In genomic region chr3:122364508-122364907, GRCh38 we compare ENCODE assay signal across 20 cellular contexts. TPM values are rescaled to one million over a fixed set of nuclear protein-coding genes. Genes with fewer than 3 reads are reported as not detected.
DNase-seq lines count a peak whose midpoint lies in the region; ATAC-seq and FAIRE-seq lines count a peak whose summit lies in the region.
"Had no signal": no experiment of that assay in that cellular context is flagged by ENCODE, and none has a peak within 500 bp of the region (broad histone marks: within the 10 kb centered on the region; RNA-seq: fewer than 3 reads in every experiment).

No MANE protein-coding gene starts in this region.

- H3K9me3 Mint-ChIP-seq in activated naive CD8-positive, alpha-beta T cell (ENCODE audit: low read depth): no peaks in the 10 kb centered on the region
- H3K9me3 Mint-ChIP-seq in activated naive CD8-positive, alpha-beta T cell treated with anti-CD3 and anti-CD28 coated beads for 36 hours: no peaks in the 10 kb centered on the region
- no peaks in the 10 kb centered on the region for H3K9me3 Mint-ChIP-seq in T-helper 1 cell treated with Interleukin-12 subunit alpha and Interleukin-12 subunit beta and Interleukin-4 antibody, amounts not matched to agents 30 μg/mL and 1 μg/mL, for 36 hours
- H3K9me3 Mint-ChIP-seq: dendritic cell treated with granulocyte-macrophage colony-stimulating factor and Interleukin-4, amounts not matched to agents 40 ng/mL and 50 ng/mL, for 4 days; naive thymus-derived CD4-positive, alpha-beta T cell; WTC11 had no signal

- no peaks in the 10 kb centered on the region for H3K4me1 Mint-ChIP-seq in activated naive CD8-positive, alpha-beta T cell (ENCODE audit: low read depth)
- peaks cover 7% of the 10 kb centered on the region for H3K4me1 Mint-ChIP-seq in activated naive CD8-positive, alpha-beta T cell treated with anti-CD3 and anti-CD28 coated beads for 36 hours
- H3K4me1 Mint-ChIP-seq in T-helper 1 cell treated with Interleukin-12 subunit alpha and Interleukin-12 subunit beta and Interleukin-4 antibody, amounts not matched to agents 30 μg/mL and 1 μg/mL, for 36 hours (ENCODE audit: low read depth): peaks cover 26% of the 10 kb centered on the region

- ATAC-seq in GM19395 (IDR thresholded peaks at IDR 0.05; ENCODE audit: unreplicated experiment): no peak
- ATAC-seq: heart left ventricle; naive thymus-derived CD4-positive, alpha-beta T cell; SK-N-SH treated with all-trans-retinoic acid at 6 μM for 48 hours; WTC11 had no signal

- FAIRE-seq in frontal cortex (lab: Jason Lieb, UNC): no peak

- no peak for DNase-seq in activated naive CD8-positive, alpha-beta T cell treated with anti-CD3 and anti-CD28 coated beads for 36 hours
- DNase-seq in epithelial cell of prostate (ENCODE audit: low read depth, low spot score) (no peak), KG1 (lab: John Stamatoyannopoulos, UW) (no peak), frontal cortex (ENCODE audit: low spot score in 2 of 2) (no peak)
- DNase-seq: activated effector memory CD4-positive, alpha-beta T cell treated with Interleukin-2 at 50 U/mL for 16 hours; DMS 273 treated with DMSO at 0.1 percent for 48 hours; heart left ventricle; left lung; MG63; naive thymus-derived CD4-positive, alpha-beta T cell; NCI-H146; NCI-H526 had no signal

- no peak overlapping the region for H3K4me3 Mint-ChIP-seq in activated naive CD8-positive, alpha-beta T cell
- H3K4me3 Mint-ChIP-seq in activated naive CD8-positive, alpha-beta T cell treated with anti-CD3 and anti-CD28 coated beads for 36 hours: no peak overlapping the region
- H3K4me3 Mint-ChIP-seq in T-helper 1 cell treated with Interleukin-12 subunit alpha and Interleukin-12 subunit beta and Interleukin-4 antibody, amounts not matched to agents 30 μg/mL and 1 μg/mL, for 36 hours: no peak overlapping the region
- H3K4me3 Mint-ChIP-seq: dendritic cell treated with granulocyte-macrophage colony-stimulating factor and Interleukin-4, amounts not matched to agents 40 ng/mL and 50 ng/mL, for 4 days; naive thymus-derived CD4-positive, alpha-beta T cell; WTC11 had no signal

- no peaks in the 10 kb centered on the region for H3K27me3 Mint-ChIP-seq in activated naive CD8-positive, alpha-beta T cell
- no peaks in the 10 kb centered on the region for H3K27me3 Mint-ChIP-seq in activated naive CD8-positive, alpha-beta T cell treated with anti-CD3 and anti-CD28 coated beads for 36 hours
- H3K27me3 Mint-ChIP-seq in T-helper 1 cell treated with Interleukin-12 subunit alpha and Interleukin-12 subunit beta and Interleukin-4 antibody, amounts not matched to agents 30 μg/mL and 1 μg/mL, for 36 hours (ENCODE audit: low read depth): no peaks in the 10 kb centered on the region
- H3K27me3 Mint-ChIP-seq: dendritic cell treated with granulocyte-macrophage colony-stimulating factor and Interleukin-4, amounts not matched to agents 40 ng/mL and 50 ng/mL, for 4 days; naive thymus-derived CD4-positive, alpha-beta T cell had no signal

- H3K27ac Mint-ChIP-seq in activated naive CD8-positive, alpha-beta T cell: peak overlapping the region; percentile 46
- H3K27ac Mint-ChIP-seq in activated naive CD8-positive, alpha-beta T cell treated with anti-CD3 and anti-CD28 coated beads for 36 hours: no peak overlapping the region
- H3K27ac Mint-ChIP-seq in T-helper 1 cell treated with Interleukin-12 subunit alpha and Interleukin-12 subunit beta and Interleukin-4 antibody, amounts not matched to agents 30 μg/mL and 1 μg/mL, for 36 hours: peak overlapping the region; percentile 46
- H3K27ac Mint-ChIP-seq: dendritic cell treated with granulocyte-macrophage colony-stimulating factor and Interleukin-4, amounts not matched to agents 40 ng/mL and 50 ng/mL, for 4 days had no signal

- peak overlapping the region; percentile 73 for H3K27ac ChIP-seq in epithelial cell of prostate
- H3K27ac ChIP-seq: heart left ventricle, right atrium auricular region had no signal

- peaks cover 5% of the 10 kb centered on the region for H3K36me3 Mint-ChIP-seq in activated naive CD8-positive, alpha-beta T cell
- peaks cover 12% of the 10 kb centered on the region for H3K36me3 Mint-ChIP-seq in activated naive CD8-positive, alpha-beta T cell treated with anti-CD3 and anti-CD28 coated beads for 36 hours
- peaks cover 29% of the 10 kb centered on the region for H3K36me3 Mint-ChIP-seq in T-helper 1 cell treated with Interleukin-12 subunit alpha and Interleukin-12 subunit beta and Interleukin-4 antibody, amounts not matched to agents 30 μg/mL and 1 μg/mL, for 36 hours (ENCODE audit: low read depth)

RNA-seq across cellular contexts. Expression of gene MIX23, which starts 18.5 kb away (rescaled TPM):
- 100 to 1,000 TPM; 170 to 210 TPM for total RNA-seq in activated naive CD8-positive, alpha-beta T cell treated with anti-CD3 and anti-CD28 coated beads for 36 hours
- total RNA-seq in frontal cortex: 24.5 TPM

RNA-seq across cellular contexts. Expression of gene FAM162A, which starts 19.5 kb away (rescaled TPM):
- total RNA-seq in activated naive CD8-positive, alpha-beta T cell treated with anti-CD3 and anti-CD28 coated beads for 36 hours: 100 to 1,000 TPM; 147 to 148 TPM
- 9.0 TPM for total RNA-seq in frontal cortex

RNA-seq across cellular contexts. Expression of gene CSTA, which starts 39.5 kb away (rescaled TPM):
- not detected for total RNA-seq in activated naive CD8-positive, alpha-beta T cell treated with anti-CD3 and anti-CD28 coated beads for 36 hours
- total RNA-seq in frontal cortex: not detected
- total RNA-seq: activated CD8-positive, alpha-beta memory T cell treated with anti-CD3 and anti-CD28 coated beads for 36 hours; WTC11 had no signal

RNA-seq across cellular contexts. Expression of gene WDR5B, which starts 51.4 kb away (rescaled TPM):
- total RNA-seq in activated naive CD8-positive, alpha-beta T cell treated with anti-CD3 and anti-CD28 coated beads for 36 hours: 1 to 10 TPM; 2.4 to 2.5 TPM
- total RNA-seq in frontal cortex: 9.4 TPM

Comparison
In these comparisons a context has a peak if more than half of its experiments do, and no peak if none do; other contexts are left out.
1. RNA of gene FAM162A, which starts 19.5 kb away (total RNA-seq): 147 to 148 TPM in activated naive CD8-positive, alpha-beta T cell treated with anti-CD3 and anti-CD28 coated beads for 36 hours; 9.0 TPM in frontal cortex (single experiment); every median in the first group is over 10 times any median in the second.